In genomic region chr22:36194385-36194784, GRCh38 we compare ENCODE assay signal across 13 cellular contexts. TPM values are rescaled to one million over a fixed set of nuclear protein-coding genes. Genes with fewer than 3 reads are reported as not detected.
"Had no signal": no experiment of that assay in that cellular context is flagged by ENCODE, and none has a peak within 500 bp of the region (broad histone marks: within the 10 kb centered on the region; RNA-seq: fewer than 3 reads in every experiment).

No MANE protein-coding gene starts in this region.

- H3K27me3 Mint-ChIP-seq: activated CD4-positive, alpha-beta memory T cell treated with anti-CD3 and anti-CD28 coated beads for 36 hours; activated naive CD8-positive, alpha-beta T cell had no signal

- H3K36me3 Mint-ChIP-seq: activated CD4-positive, alpha-beta memory T cell treated with anti-CD3 and anti-CD28 coated beads for 36 hours; activated naive CD8-positive, alpha-beta T cell; T-cell had no signal

- DNase-seq: activated gamma-delta T cell; effector CD8-positive, alpha-beta T cell; T-helper 9 cell had no signal

- H3K27ac Mint-ChIP-seq: activated CD4-positive, alpha-beta memory T cell treated with anti-CD3 and anti-CD28 coated beads for 36 hours; activated CD8-positive, alpha-beta memory T cell treated with anti-CD3 and anti-CD28 coated beads, Interleukin-2, amount 10 ng/mL, durations not matched to agents 7 days and 5 days; activated CD8-positive, alpha-beta T cell treated with anti-CD3 and anti-CD28 coated beads, Interleukin-2, amount 10 ng/mL, durations not matched to agents 7 days and 5 days; activated naive CD8-positive, alpha-beta T cell; activated T-helper 1 cell treated with anti-CD3 and anti-CD28 coated beads, Interleukin-12 subunit alpha, Interleukin-12 subunit beta, Interleukin-2, Interleukin-4 antibody, amounts not matched to agents 30 ng/mL and 10 ng/mL and 1 ng/mL, durations not matched to agents 14 hours and 24 hours and 36 hours; T-helper 1 cell treated with Interleukin-12 subunit alpha and Interleukin-12 subunit beta and Interleukin-4 antibody, amounts not matched to agents 30 μg/mL and 1 μg/mL, for 36 hours; WTC11 had no signal

- H3K9me3 Mint-ChIP-seq: activated CD4-positive, alpha-beta memory T cell treated with anti-CD3 and anti-CD28 coated beads for 36 hours; activated T-helper 1 cell treated with anti-CD3 and anti-CD28 coated beads, Interleukin-12 subunit alpha, Interleukin-12 subunit beta, Interleukin-2, Interleukin-4 antibody, amounts not matched to agents 30 ng/mL and 10 ng/mL and 1 ng/mL, durations not matched to agents 14 hours and 24 hours and 36 hours; T-cell; T-helper 1 cell treated with Interleukin-12 subunit alpha and Interleukin-12 subunit beta and Interleukin-4 antibody, amounts not matched to agents 30 μg/mL and 1 μg/mL, for 36 hours had no signal

- H3K4me3 Mint-ChIP-seq: activated CD4-positive, alpha-beta memory T cell treated with anti-CD3 and anti-CD28 coated beads for 36 hours; activated CD8-positive, alpha-beta memory T cell treated with anti-CD3 and anti-CD28 coated beads, Interleukin-2, amount 10 ng/mL, durations not matched to agents 7 days and 5 days; activated CD8-positive, alpha-beta T cell treated with anti-CD3 and anti-CD28 coated beads, Interleukin-2, amount 10 ng/mL, durations not matched to agents 7 days and 5 days; activated naive CD8-positive, alpha-beta T cell; activated T-helper 1 cell treated with anti-CD3 and anti-CD28 coated beads, Interleukin-12 subunit alpha, Interleukin-12 subunit beta, Interleukin-2, Interleukin-4 antibody, amounts not matched to agents 30 ng/mL and 10 ng/mL and 1 ng/mL, durations not matched to agents 14 hours and 24 hours and 36 hours; T-cell; T-helper 1 cell treated with Interleukin-12 subunit alpha and Interleukin-12 subunit beta and Interleukin-4 antibody, amounts not matched to agents 30 μg/mL and 1 μg/mL, for 36 hours; WTC11 had no signal

RNA-seq across cellular contexts. Expression of gene APOL4, which starts 7.2 kb away (rescaled TPM):
- total RNA-seq: chondrocyte, epithelial cell of proximal tubule had no signal
